In the genomic region with DNA sequence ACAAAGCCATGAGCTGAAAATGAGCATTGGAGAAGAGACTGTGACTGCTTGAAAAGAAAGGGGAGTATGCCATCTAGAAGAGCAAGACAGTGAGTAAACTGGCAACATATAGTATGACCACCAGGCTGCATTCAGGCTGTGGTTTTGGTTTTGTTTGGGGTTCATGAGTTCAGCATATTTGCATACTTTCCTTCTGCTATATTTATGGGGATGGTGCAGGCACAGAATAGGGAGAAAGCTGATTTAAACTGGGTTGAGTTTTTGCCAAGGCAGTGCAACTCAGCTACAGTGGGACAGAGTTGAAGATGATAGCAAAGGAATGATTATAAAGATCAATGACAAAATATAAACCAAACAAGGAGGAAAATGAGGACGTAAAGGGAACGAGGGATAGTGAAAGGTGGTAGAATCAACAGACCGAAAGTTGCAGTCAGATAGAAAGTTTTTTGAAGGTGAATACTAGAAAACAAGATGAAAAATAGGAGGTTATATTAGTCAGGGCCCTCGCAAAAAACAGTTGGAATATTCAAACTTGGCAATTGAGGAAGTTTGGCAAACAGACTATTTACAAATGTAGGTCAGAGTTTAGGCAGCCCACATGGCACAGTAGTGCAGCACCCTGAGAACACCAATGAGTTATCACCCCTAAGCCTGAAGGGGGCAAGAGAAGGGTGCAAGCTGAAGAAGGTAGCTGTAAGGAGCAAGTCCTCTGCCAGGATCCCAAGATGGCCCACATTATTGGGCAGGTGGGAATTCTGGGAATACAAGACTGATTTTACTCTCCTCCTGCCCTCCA, we compare ENCODE assay signal across 11 cellular contexts.
A peak's percentile ranks its signal among the peaks of the same experiment; 100 is the strongest.
DNase-seq lines count a peak whose midpoint lies in the region; ATAC-seq and TF ChIP-seq lines count a peak whose summit lies in the region.
"Had no signal": no experiment of that assay in that cellular context is flagged by ENCODE, and none has a peak within 500 bp of the region (broad histone marks: within the 10 kb centered on the region; RNA-seq: fewer than 3 reads in every experiment).

No MANE protein-coding gene starts in this region.

- ATAC-seq in GM18858 (IDR thresholded peaks at IDR 0.05; ENCODE audit: unreplicated experiment) (peak; percentile 97), GM21576 (IDR thresholded peaks at IDR 0.05; ENCODE audit: unreplicated experiment) (peak; percentile 99), HG03108 (IDR thresholded peaks at IDR 0.05; ENCODE audit: unreplicated experiment) (peak; percentile 80)

- H4K20me1 ChIP-seq in osteoblast (ENCODE audit: insufficient read depth, low read length) = no peaks in the 10 kb centered on the region

- H3K79me2 ChIP-seq in osteoblast (ENCODE audit: insufficient read depth, low read length) = no peaks in the 10 kb centered on the region

- no peak overlapping the region for H2AFZ ChIP-seq in osteoblast (ENCODE audit: low read length)

- H3K36me3 ChIP-seq in osteoblast (ENCODE audit: insufficient read depth, low read length) (no peaks in the 10 kb centered on the region), MG63 (no peaks in the 10 kb centered on the region)
- H3K36me3 ChIP-seq: HAP-1 had no signal

- H3K27ac ChIP-seq in osteoblast (ENCODE audit: low read depth, low read length) = no peak overlapping the region
- H3K27ac ChIP-seq: skin epidermis had no signal

- no peak for TF ChIP-seq CTCF in osteoblast (IDR thresholded peaks at IDR 0.05; ENCODE audit: extremely low read depth, low read depth, low read length)

- H3K9me3 ChIP-seq in osteoblast (ENCODE audit: low read depth, low read length) (no peaks in the 10 kb centered on the region), MG63 (no peaks in the 10 kb centered on the region)
- H3K9me3 ChIP-seq: HAP-1 had no signal

- peak; percentile 39 for DNase-seq in fibroblast of peridontal ligament (ENCODE audit: extremely low read depth)
- DNase-seq in NCI-H1930 (lab: John Stamatoyannopoulos, UW) = no peak
- DNase-seq in osteoblast (ENCODE audit: insufficient read length, low spot score, missing footprints) = no peak
- no peak for DNase-seq in activated CD4-positive, CD25-positive, alpha-beta regulatory T cell treated with anti-CD3 and anti-CD28 coated beads, Interleukin-2, amount 50 U/mL, for 72 hours
- DNase-seq in MG63 = no peak
- DNase-seq: stimulated activated naive CD4-positive, alpha-beta T cell had no signal

- H3K4me3 ChIP-seq in osteoblast (ENCODE audit: insufficient read depth, low read length) (no peak overlapping the region), MG63 (no peak overlapping the region)
- H3K4me3 ChIP-seq: HAP-1, skin epidermis had no signal

- H3K4me1 ChIP-seq in osteoblast (ENCODE audit: insufficient read depth, low read length) = no peaks in the 10 kb centered on the region
- H3K4me1 ChIP-seq: HAP-1 had no signal

- H3K4me2 ChIP-seq in osteoblast (ENCODE audit: insufficient read depth, low read length) = no peak overlapping the region

- H3K27me3 ChIP-seq in osteoblast (ENCODE audit: insufficient read depth, low read length) = no peaks in the 10 kb centered on the region
- no peaks in the 10 kb centered on the region for H3K27me3 ChIP-seq in MG63
